In genomic region chr13:110233181-110233641, GRCh38 we compare ENCODE assay signal across 13 cellular contexts.
DNase-seq lines count a peak whose midpoint lies in the region; ATAC-seq lines count a peak whose summit lies in the region.
"Had no signal": no experiment of that assay in that cellular context is flagged by ENCODE, and none has a peak within 500 bp of the region (broad histone marks: within the 10 kb centered on the region; RNA-seq: fewer than 3 reads in every experiment).

No MANE protein-coding gene starts in this region.

- DNase-seq in ELR (ENCODE audit: low read depth) (peak; percentile 92), brain pericyte (ENCODE audit: low read depth, low spot score) (peak; percentile 72), iris pigment epithelial cell (ENCODE audit: low read depth) (peak; percentile 89), OCI-M1 (lab: John Stamatoyannopoulos, UW) (no peak), amygdala (lab: John Stamatoyannopoulos, UW) (no peak)
- DNase-seq in activated T-cell treated with anti-CD3 and anti-CD28 coated beads, Interleukin-2, amount 50 U/mL, for 4 hours = no peak
- no peak for DNase-seq in activated T-cell treated with anti-CD3 and anti-CD28 coated beads, Interleukin-2, amount 50 U/mL, for 24 hours
- DNase-seq: DMS 273 treated with DMSO at 0.1 percent for 48 hours; kidney glomerular epithelial cell; stimulated activated CD4-positive, alpha-beta T cell treated with anti-CD3 and anti-CD28 coated beads, Interleukin-2, amount 100 ng/mL, for 48 hours had no signal

- no peaks in the 10 kb centered on the region for H3K4me1 Mint-ChIP-seq in activated T-cell treated with anti-CD3 and anti-CD28 coated beads, Interleukin-2, amount 50 U/mL, for 4 hours (ENCODE audit: low read depth)
- no peaks in the 10 kb centered on the region for H3K4me1 Mint-ChIP-seq in activated T-cell treated with anti-CD3 and anti-CD28 coated beads, Interleukin-2, amount 50 U/mL, for 24 hours (ENCODE audit: low read depth)

- no peaks in the 10 kb centered on the region for H3K9me3 Mint-ChIP-seq in activated T-cell treated with anti-CD3 and anti-CD28 coated beads, Interleukin-2, amount 50 U/mL, for 4 hours
- H3K9me3 Mint-ChIP-seq in activated T-cell treated with anti-CD3 and anti-CD28 coated beads, Interleukin-2, amount 50 U/mL, for 24 hours = no peaks in the 10 kb centered on the region

- H3K27ac Mint-ChIP-seq in activated T-cell treated with anti-CD3 and anti-CD28 coated beads, Interleukin-2, amount 50 U/mL, for 24 hours = no peak overlapping the region

- H3K4me3 ChIP-seq in skin epidermis = no peak overlapping the region
- H3K4me3 ChIP-seq: SK-N-MC had no signal

- peak overlapping the region in 15 of 21 experiments; percentile 30 to 82 (median 52) for H3K27ac ChIP-seq in skin epidermis
- H3K27ac ChIP-seq: SK-N-MC had no signal

- no peak overlapping the region for H3K4me3 Mint-ChIP-seq in activated T-cell treated with anti-CD3 and anti-CD28 coated beads, Interleukin-2, amount 50 U/mL, for 4 hours
- no peak overlapping the region for H3K4me3 Mint-ChIP-seq in activated T-cell treated with anti-CD3 and anti-CD28 coated beads, Interleukin-2, amount 50 U/mL, for 24 hours

- H3K27me3 Mint-ChIP-seq in activated T-cell treated with anti-CD3 and anti-CD28 coated beads, Interleukin-2, amount 50 U/mL, for 4 hours (ENCODE audit: low read depth) = peaks cover 31% of the 10 kb centered on the region
- H3K27me3 Mint-ChIP-seq in activated T-cell treated with anti-CD3 and anti-CD28 coated beads, Interleukin-2, amount 50 U/mL, for 24 hours = peaks cover 65% of the 10 kb centered on the region

- no peaks in the 10 kb centered on the region for H3K36me3 Mint-ChIP-seq in activated T-cell treated with anti-CD3 and anti-CD28 coated beads, Interleukin-2, amount 50 U/mL, for 4 hours (ENCODE audit: insufficient read depth)
- H3K36me3 Mint-ChIP-seq in activated T-cell treated with anti-CD3 and anti-CD28 coated beads, Interleukin-2, amount 50 U/mL, for 24 hours (ENCODE audit: low read depth) = no peaks in the 10 kb centered on the region

- no peak for ATAC-seq in activated T-cell treated with anti-CD3 and anti-CD28 coated beads, Interleukin-2, amount 50 U/mL, for 4 hours
- ATAC-seq: HCT116 had no signal

Comparison
In these comparisons a context has a peak if more than half of its experiments do, and no peak if none do; other contexts are left out.
1. DNase-seq: peak in ELR (single experiment), brain pericyte (single experiment) and iris pigment epithelial cell (single experiment); none in OCI-M1 (single experiment), activated T-cell treated with anti-CD3 and anti-CD28 coated beads, Interleukin-2, amount 50 U/mL, for 4 hours (single experiment), activated T-cell treated with anti-CD3 and anti-CD28 coated beads, Interleukin-2, amount 50 U/mL, for 24 hours (single experiment) and amygdala (0 of 56).